ENCODE assay signal across 22 cellular contexts in genomic region chr9:83675466-83675865, GRCh38. TPM values are rescaled to one million over a fixed set of nuclear protein-coding genes. Genes with fewer than 3 reads are reported as not detected.
A peak's percentile ranks its signal among the peaks of the same experiment; 100 is the strongest.
DNase-seq lines count a peak whose midpoint lies in the region; ATAC-seq, FAIRE-seq and TF ChIP-seq lines count a peak whose summit lies in the region.
"Had no signal": no experiment of that assay in that cellular context is flagged by ENCODE, and none has a peak within 500 bp of the region (broad histone marks: within the 10 kb centered on the region; RNA-seq: fewer than 3 reads in every experiment).

No MANE protein-coding gene starts in this region.

- no peak for ATAC-seq in activated T-cell treated with anti-CD3 and anti-CD28 coated beads, Interleukin-2, amount 50 U/mL, for 4 hours
- no peak for ATAC-seq in HG03565 (IDR thresholded peaks at IDR 0.05; ENCODE audit: unreplicated experiment)

- H3K4me1 ChIP-seq in astrocyte (ENCODE audit: insufficient read depth, low read length) = peaks cover 4% of the 10 kb centered on the region
- peaks cover 5% of the 10 kb centered on the region for H3K4me1 ChIP-seq in osteoblast (ENCODE audit: insufficient read depth, low read length)
- H3K4me1 ChIP-seq: SJSA1 had no signal

- CTCF ChIA-PET in MCF 10A (lab: Yijun Ruan, JAX) = interaction anchor here (0.6 kb wide), 1 partner anchor 21 kb away, joined by 3 read pairs; no protein-coding TSS in a partner anchor

- no peak overlapping the region for H3K4me3 Mint-ChIP-seq in activated T-cell treated with anti-CD3 and anti-CD28 coated beads, Interleukin-2, amount 50 U/mL, for 24 hours
- no peak overlapping the region for H3K4me3 Mint-ChIP-seq in activated T-cell treated with anti-CD3 and anti-CD28 coated beads, Interleukin-2, amount 50 U/mL, for 4 hours
- H3K4me3 Mint-ChIP-seq in astrocyte (ENCODE audit: unreplicated experiment) = no peak overlapping the region
- H3K4me3 Mint-ChIP-seq in MCF 10A (ENCODE audit: unreplicated experiment) = no peak overlapping the region
- H3K4me3 Mint-ChIP-seq: B cell, IgD-negative memory B cell had no signal

- no TSS peak for BruUV-seq in MCF 10A (replicated peaks; lab: Mats Ljungman, UMichigan)

- H3K36me3 ChIP-seq in astrocyte (ENCODE audit: insufficient read depth, low read length) (peaks cover 44% of the 10 kb centered on the region), osteoblast (ENCODE audit: insufficient read depth, low read length) (peaks cover 43% of the 10 kb centered on the region)

- POLR2A ChIA-PET in MCF 10A (lab: Yijun Ruan, JAX) = no interaction called here

- H3K27ac ChIP-seq in astrocyte (ENCODE audit: low read depth, low read length) = no peak overlapping the region
- H3K27ac ChIP-seq in osteoblast (ENCODE audit: low read depth, low read length) = no peak overlapping the region
- H3K27ac ChIP-seq: HL-60, SJSA1 had no signal

- no peaks in the 10 kb centered on the region for H3K9me3 Mint-ChIP-seq in activated T-cell treated with anti-CD3 and anti-CD28 coated beads, Interleukin-2, amount 50 U/mL, for 24 hours
- no peaks in the 10 kb centered on the region for H3K9me3 Mint-ChIP-seq in activated T-cell treated with anti-CD3 and anti-CD28 coated beads, Interleukin-2, amount 50 U/mL, for 4 hours
- H3K9me3 Mint-ChIP-seq in astrocyte (ENCODE audit: unreplicated experiment) (no peaks in the 10 kb centered on the region), MCF 10A (ENCODE audit: unreplicated experiment) (no peaks in the 10 kb centered on the region)
- H3K9me3 Mint-ChIP-seq: IgD-negative memory B cell had no signal

- H3K9me3 ChIP-seq in astrocyte (ENCODE audit: insufficient read depth, low read depth, low read length) = no peaks in the 10 kb centered on the region
- no peaks in the 10 kb centered on the region for H3K9me3 ChIP-seq in osteoblast (ENCODE audit: low read depth, low read length)
- H3K9me3 ChIP-seq: SJSA1 had no signal

- no peak overlapping the region for H3K9ac ChIP-seq in astrocyte (ENCODE audit: low read length)

- H2AFZ ChIP-seq in astrocyte (ENCODE audit: low read depth, low read length) (no peak overlapping the region), osteoblast (ENCODE audit: low read length) (no peak overlapping the region)

- peak overlapping the region; percentile 47 for H3K27ac Mint-ChIP-seq in activated T-cell treated with anti-CD3 and anti-CD28 coated beads, Interleukin-2, amount 50 U/mL, for 24 hours
- H3K27ac Mint-ChIP-seq in astrocyte (ENCODE audit: unreplicated experiment) (no peak overlapping the region), MCF 10A (ENCODE audit: low read depth, unreplicated experiment) (no peak overlapping the region)
- H3K27ac Mint-ChIP-seq: B cell, IgD-negative memory B cell had no signal

- H3K27me3 ChIP-seq in astrocyte (ENCODE audit: insufficient read depth, low read length) = no peaks in the 10 kb centered on the region
- no peaks in the 10 kb centered on the region for H3K27me3 ChIP-seq in osteoblast (ENCODE audit: insufficient read depth, low read length)
- H3K27me3 ChIP-seq: SJSA1 had no signal

- peaks cover 35% of the 10 kb centered on the region for H3K4me1 Mint-ChIP-seq in activated T-cell treated with anti-CD3 and anti-CD28 coated beads, Interleukin-2, amount 50 U/mL, for 24 hours (ENCODE audit: low read depth)
- H3K4me1 Mint-ChIP-seq in activated T-cell treated with anti-CD3 and anti-CD28 coated beads, Interleukin-2, amount 50 U/mL, for 4 hours (ENCODE audit: low read depth) = peaks cover 8% of the 10 kb centered on the region
- peaks cover under 1% of the 10 kb centered on the region for H3K4me1 Mint-ChIP-seq in astrocyte (ENCODE audit: low read depth, unreplicated experiment)
- peaks cover 5% of the 10 kb centered on the region for H3K4me1 Mint-ChIP-seq in MCF 10A (ENCODE audit: insufficient read depth, unreplicated experiment)
- H3K4me1 Mint-ChIP-seq: B cell had no signal

- intact Hi-C loops in MCF 10A (cut with micrococcal nuclease) = no loop called here

- peak overlapping the region; percentile 26 for H3K4me2 ChIP-seq in astrocyte (ENCODE audit: low read length)
- H3K4me2 ChIP-seq in osteoblast (ENCODE audit: insufficient read depth, low read length) = no peak overlapping the region

- H3K36me3 Mint-ChIP-seq in activated T-cell treated with anti-CD3 and anti-CD28 coated beads, Interleukin-2, amount 50 U/mL, for 24 hours (ENCODE audit: low read depth) = peaks cover 93% of the 10 kb centered on the region
- peaks cover 42% of the 10 kb centered on the region for H3K36me3 Mint-ChIP-seq in activated T-cell treated with anti-CD3 and anti-CD28 coated beads, Interleukin-2, amount 50 U/mL, for 4 hours (ENCODE audit: insufficient read depth)
- H3K36me3 Mint-ChIP-seq in astrocyte (ENCODE audit: low read depth, unreplicated experiment) (peaks cover 28% of the 10 kb centered on the region), MCF 10A (ENCODE audit: insufficient read depth, unreplicated experiment) (peaks cover 93% of the 10 kb centered on the region)

- H4K20me1 ChIP-seq in astrocyte (ENCODE audit: insufficient read depth, low read length) (peaks cover 68% of the 10 kb centered on the region), osteoblast (ENCODE audit: insufficient read depth, low read length) (peaks cover 22% of the 10 kb centered on the region)

- H3K79me2 ChIP-seq in astrocyte (ENCODE audit: insufficient read depth, low read length) = peaks cover 87% of the 10 kb centered on the region
- peaks cover 86% of the 10 kb centered on the region for H3K79me2 ChIP-seq in osteoblast (ENCODE audit: insufficient read depth, low read length)

- H3K4me3 ChIP-seq in astrocyte (ENCODE audit: insufficient read depth, low read depth, low read length) = no peak overlapping the region
- no peak overlapping the region for H3K4me3 ChIP-seq in osteoblast (ENCODE audit: insufficient read depth, low read length)
- H3K4me3 ChIP-seq: SJSA1 had no signal

- no peaks in the 10 kb centered on the region for H3K27me3 Mint-ChIP-seq in activated T-cell treated with anti-CD3 and anti-CD28 coated beads, Interleukin-2, amount 50 U/mL, for 24 hours
- no peaks in the 10 kb centered on the region for H3K27me3 Mint-ChIP-seq in activated T-cell treated with anti-CD3 and anti-CD28 coated beads, Interleukin-2, amount 50 U/mL, for 4 hours (ENCODE audit: low read depth)
- H3K27me3 Mint-ChIP-seq in astrocyte (ENCODE audit: low read depth, unreplicated experiment) (no peaks in the 10 kb centered on the region), MCF 10A (ENCODE audit: insufficient read depth, unreplicated experiment) (no peaks in the 10 kb centered on the region)
- H3K27me3 Mint-ChIP-seq: B cell, IgD-negative memory B cell had no signal

- no peak for DNase-seq in activated T-cell treated with anti-CD3 and anti-CD28 coated beads, Interleukin-2, amount 50 U/mL, for 24 hours
- no peak for DNase-seq in activated T-cell treated with anti-CD3 and anti-CD28 coated beads, Interleukin-2, amount 50 U/mL, for 4 hours
- DNase-seq in ELR (ENCODE audit: low read depth) (peak; percentile 16), astrocyte (ENCODE audit: low read depth) (no peak), osteoblast (ENCODE audit: insufficient read length, low spot score, missing footprints) (peak; percentile 14), MCF 10A (ENCODE audit: unreplicated experiment) (no peak)
- DNase-seq: DMS53, H7, NCI-H1694, NCI-H2081, NCI-H446 treated with DMSO at 0.1 percent for 48 hours, NCI-H526 treated with DMSO at 0.1 percent for 48 hours, OCI-M1, SW 1271 had no signal

- FAIRE-seq in astrocyte (lab: Jason Lieb, UNC) = no peak
- FAIRE-seq: D721Med, HTR-8/SVneo, RCC 7860 had no signal

- TF ChIP-seq CTCF in astrocyte (IDR thresholded peaks at IDR 0.05; ENCODE audit: insufficient read depth, low read depth, low read length) (no peak), osteoblast (IDR thresholded peaks at IDR 0.05; ENCODE audit: extremely low read depth, low read depth, low read length) (no peak), MCF 10A (IDR thresholded peaks at IDR 0.05; ENCODE audit: unreplicated experiment) (no peak)

RNA-seq across cellular contexts. Expression of gene UBQLN1, which starts 32.3 kb away (rescaled TPM):
- total RNA-seq in activated T-cell treated with anti-CD3 and anti-CD28 coated beads, Interleukin-2, amount 50 U/mL, for 4 hours = 100 to 1,000 TPM; 135 to 158 (median 138) TPM
- total RNA-seq in astrocyte = 99.3 and 102 TPM in 2 replicates
- 114 and 117 TPM in 2 replicates for total RNA-seq in osteoblast
- 146 and 169 TPM in 2 replicates for total RNA-seq in MCF 10A (2022)

RNA-seq across cellular contexts. Expression of gene IDNK, which starts 52.5 kb away (rescaled TPM):
- 1 to 10 TPM; 1.9 to 3.3 (median 3.1) TPM for total RNA-seq in activated T-cell treated with anti-CD3 and anti-CD28 coated beads, Interleukin-2, amount 50 U/mL, for 4 hours
- total RNA-seq in astrocyte (1.3 and 1.8 TPM in 2 replicates), osteoblast (3.8 and 4.0 TPM in 2 replicates), MCF 10A (2022) (10.9 and 19.7 TPM in 2 replicates)

Comparison
In these comparisons a context has a peak if more than half of its experiments do, and no peak if none do; other contexts are left out.
1. DNase-seq: peak in ELR (single experiment) and osteoblast (single experiment); none in activated T-cell treated with anti-CD3 and anti-CD28 coated beads, Interleukin-2, amount 50 U/mL, for 24 hours (single experiment), activated T-cell treated with anti-CD3 and anti-CD28 coated beads, Interleukin-2, amount 50 U/mL, for 4 hours (single experiment), astrocyte (single experiment) and MCF 10A (single experiment).